ENCODE assay signal across 1 cellular context in the genomic region with DNA sequence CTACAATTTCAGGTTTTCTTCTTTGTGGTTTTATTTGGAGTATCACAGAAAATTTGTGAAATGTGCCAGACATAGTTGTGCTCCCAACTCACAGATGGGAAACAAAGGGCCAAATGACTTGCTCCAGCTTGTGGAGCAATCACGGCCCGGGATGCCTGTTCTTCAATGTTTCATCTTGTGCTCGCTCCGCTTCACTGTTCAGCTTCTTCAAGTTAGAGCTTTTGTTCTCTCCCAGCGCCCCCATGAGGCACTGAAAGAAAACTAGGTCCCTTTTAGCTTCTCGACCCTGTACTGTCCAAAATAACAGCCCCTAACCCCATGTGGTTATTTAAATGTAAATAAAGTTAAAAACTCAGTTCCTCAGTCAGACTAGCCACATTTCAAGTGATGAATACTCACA.
TF ChIP-seq lines count a peak whose summit lies in the region.

No MANE protein-coding gene starts in this region.

TF ChIP-seq in HepG2, 621 proteins besides CTCF, POLR2A, EP300 and RAD21 (continued from another document):
- TF ChIP-seq, protein P1, sequence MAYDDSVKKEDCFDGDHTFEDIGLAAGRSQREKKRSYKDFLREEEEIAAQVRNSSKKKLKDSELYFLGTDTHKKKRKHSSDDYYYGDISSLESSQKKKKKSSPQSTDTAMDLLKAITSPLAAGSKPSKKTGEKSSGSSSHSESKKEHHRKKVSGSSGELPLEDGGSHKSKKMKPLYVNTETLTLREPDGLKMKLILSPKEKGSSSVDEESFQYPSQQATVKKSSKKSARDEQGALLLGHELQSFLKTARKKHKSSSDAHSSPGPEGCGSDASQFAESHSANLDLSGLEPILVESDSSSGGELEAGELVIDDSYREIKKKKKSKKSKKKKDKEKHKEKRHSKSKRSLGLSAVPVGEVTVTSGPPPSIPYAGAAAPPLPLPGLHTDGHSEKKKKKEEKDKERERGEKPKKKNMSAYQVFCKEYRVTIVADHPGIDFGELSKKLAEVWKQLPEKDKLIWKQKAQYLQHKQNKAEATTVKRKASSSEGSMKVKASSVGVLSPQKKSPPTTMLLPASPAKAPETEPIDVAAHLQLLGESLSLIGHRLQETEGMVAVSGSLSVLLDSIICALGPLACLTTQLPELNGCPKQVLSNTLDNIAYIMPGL (CRISPR knock-in tag; IDR thresholded peaks at IDR 0.05; ENCODE audit: borderline replicate concordance in 1 of 2, low read depth in 1 of 2): 0 out of 4 replicates have a peak, but pooled peaks of 1 of the 2 experiments have one; percentile 15
- TF ChIP-seq DMAP1 (CRISPR knock-in tag; IDR thresholded peaks at IDR 0.05): no peak
- TF ChIP-seq YEATS4 (CRISPR knock-in tag; IDR thresholded peaks at IDR 0.05; ENCODE audit: borderline replicate concordance): peak; percentile 48; the same call in 1 of the 2 replicates
- TF ChIP-seq ISX (CRISPR knock-in tag; conservative IDR thresholded peaks at IDR 0.05): 0 out of 2 replicates have a peak, but pooled peaks have one; percentile 35
- TF ChIP-seq MEIS2 (CRISPR knock-in tag; IDR thresholded peaks at IDR 0.05): 0 out of 2 replicates have a peak, but pooled peaks have one; percentile 53
- 0 out of 2 replicates have a peak, but pooled peaks have one; percentile 34 for TF ChIP-seq ZNF256 (CRISPR knock-in tag; conservative IDR thresholded peaks at IDR 0.05)
- peak; percentile 68; the same call in 1 of the 2 replicates for TF ChIP-seq ZNF232 (CRISPR knock-in tag; IDR thresholded peaks at IDR 0.05; ENCODE audit: borderline replicate concordance)
- TF ChIP-seq, protein P2, sequence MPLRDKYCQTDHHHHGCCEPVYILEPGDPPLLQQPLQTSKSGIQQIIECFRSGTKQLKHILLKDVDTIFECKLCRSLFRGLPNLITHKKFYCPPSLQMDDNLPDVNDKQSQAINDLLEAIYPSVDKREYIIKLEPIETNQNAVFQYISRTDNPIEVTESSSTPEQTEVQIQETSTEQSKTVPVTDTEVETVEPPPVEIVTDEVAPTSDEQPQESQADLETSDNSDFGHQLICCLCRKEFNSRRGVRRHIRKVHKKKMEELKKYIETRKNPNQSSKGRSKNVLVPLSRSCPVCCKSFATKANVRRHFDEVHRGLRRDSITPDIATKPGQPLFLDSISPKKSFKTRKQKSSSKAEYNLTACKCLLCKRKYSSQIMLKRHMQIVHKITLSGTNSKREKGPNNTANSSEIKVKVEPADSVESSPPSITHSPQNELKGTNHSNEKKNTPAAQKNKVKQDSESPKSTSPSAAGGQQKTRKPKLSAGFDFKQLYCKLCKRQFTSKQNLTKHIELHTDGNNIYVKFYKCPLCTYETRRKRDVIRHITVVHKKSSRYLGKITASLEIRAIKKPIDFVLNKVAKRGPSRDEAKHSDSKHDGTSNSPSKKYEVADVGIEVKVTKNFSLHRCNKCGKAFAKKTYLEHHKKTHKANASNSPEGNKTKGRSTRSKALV (CRISPR knock-in tag; IDR thresholded peaks at IDR 0.05): peak; percentile 62; the same call in 1 of the 2 replicates
- no peak for TF ChIP-seq ARID2 (CRISPR knock-in tag; IDR thresholded peaks at IDR 0.05; ENCODE audit: borderline replicate concordance)
- TF ChIP-seq, protein P3, sequence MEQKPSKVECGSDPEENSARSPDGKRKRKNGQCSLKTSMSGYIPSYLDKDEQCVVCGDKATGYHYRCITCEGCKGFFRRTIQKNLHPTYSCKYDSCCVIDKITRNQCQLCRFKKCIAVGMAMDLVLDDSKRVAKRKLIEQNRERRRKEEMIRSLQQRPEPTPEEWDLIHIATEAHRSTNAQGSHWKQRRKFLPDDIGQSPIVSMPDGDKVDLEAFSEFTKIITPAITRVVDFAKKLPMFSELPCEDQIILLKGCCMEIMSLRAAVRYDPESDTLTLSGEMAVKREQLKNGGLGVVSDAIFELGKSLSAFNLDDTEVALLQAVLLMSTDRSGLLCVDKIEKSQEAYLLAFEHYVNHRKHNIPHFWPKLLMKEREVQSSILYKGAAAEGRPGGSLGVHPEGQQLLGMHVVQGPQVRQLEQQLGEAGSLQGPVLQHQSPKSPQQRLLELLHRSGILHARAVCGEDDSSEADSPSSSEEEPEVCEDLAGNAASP (CRISPR knock-in tag; IDR thresholded peaks at IDR 0.05; ENCODE audit: borderline replicate concordance): peak; percentile 32; the same call in 1 of the 2 replicates
- no peak for TF ChIP-seq ZNF205 (CRISPR knock-in tag; IDR thresholded peaks at IDR 0.05)
- TF ChIP-seq ZNF317 (CRISPR knock-in tag; IDR thresholded peaks at IDR 0.05): 0 out of 2 replicates have a peak, but pooled peaks have one; percentile 21
- TF ChIP-seq, protein P4, sequence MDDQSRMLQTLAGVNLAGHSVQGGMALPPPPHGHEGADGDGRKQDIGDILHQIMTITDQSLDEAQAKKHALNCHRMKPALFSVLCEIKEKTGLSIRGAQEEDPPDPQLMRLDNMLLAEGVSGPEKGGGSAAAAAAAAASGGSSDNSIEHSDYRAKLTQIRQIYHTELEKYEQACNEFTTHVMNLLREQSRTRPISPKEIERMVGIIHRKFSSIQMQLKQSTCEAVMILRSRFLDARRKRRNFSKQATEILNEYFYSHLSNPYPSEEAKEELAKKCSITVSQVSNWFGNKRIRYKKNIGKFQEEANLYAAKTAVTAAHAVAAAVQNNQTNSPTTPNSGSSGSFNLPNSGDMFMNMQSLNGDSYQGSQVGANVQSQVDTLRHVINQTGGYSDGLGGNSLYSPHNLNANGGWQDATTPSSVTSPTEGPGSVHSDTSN (CRISPR knock-in tag; IDR thresholded peaks at IDR 0.05; ENCODE audit: borderline replicate concordance): 0 out of 2 replicates have a peak, but pooled peaks have one; percentile 46
- TF ChIP-seq ZNF264 (CRISPR knock-in tag; IDR thresholded peaks at IDR 0.05): peak; percentile 33; the same call in 1 of the 2 replicates
- 0 out of 2 replicates have a peak, but pooled peaks have one; percentile 32 for TF ChIP-seq ZNF674 (CRISPR knock-in tag; IDR thresholded peaks at IDR 0.05; ENCODE audit: low read depth)
- TF ChIP-seq FOXJ3 (CRISPR knock-in tag; IDR thresholded peaks at IDR 0.05; ENCODE audit: borderline replicate concordance): peak; percentile 39; the same call in 1 of the 2 replicates
- 0 out of 2 replicates have a peak, but pooled peaks have one; percentile 57 for TF ChIP-seq ZNF549 (CRISPR knock-in tag; IDR thresholded peaks at IDR 0.05)
- TF ChIP-seq ZNF678 (CRISPR knock-in tag; IDR thresholded peaks at IDR 0.05): 0 out of 2 replicates have a peak, but pooled peaks have one; percentile 47
- peak; percentile 49 for TF ChIP-seq XRCC5 (optimal IDR thresholded peaks at IDR 0.05; ENCODE audit: low read length)
- TF ChIP-seq STAG1 (CRISPR knock-in tag; IDR thresholded peaks at IDR 0.05): peak; percentile 85
- peak; percentile 49 for TF ChIP-seq SMC3 (IDR thresholded peaks at IDR 0.05; ENCODE audit: low read length)
- TF ChIP-seq ZNF33B (CRISPR knock-in tag; IDR thresholded peaks at IDR 0.05): no peak
